Comparison of ENCODE assay signal across 16 cellular contexts in genomic region chr17:37541880-37542675, GRCh38. TPM values are rescaled to one million over a fixed set of nuclear protein-coding genes. Genes with fewer than 3 reads are reported as not detected.
A peak's percentile ranks its signal among the peaks of the same experiment; 100 is the strongest.
DNase-seq lines count a peak whose midpoint lies in the region; ATAC-seq and TF ChIP-seq lines count a peak whose summit lies in the region.
"Had no signal": no experiment of that assay in that cellular context is flagged by ENCODE, and none has a peak within 500 bp of the region (broad histone marks: within the 10 kb centered on the region; RNA-seq: fewer than 3 reads in every experiment).

No MANE protein-coding gene starts in this region.

- no peak for DNase-seq in stimulated activated naive CD8-positive, alpha-beta T cell treated with anti-CD3 and anti-CD28 coated beads, Interleukin-15, Interleukin-2, amounts not matched to agents 100 U/mL and 50 U/mL, for 24 hours
- DNase-seq in activated CD8-positive, alpha-beta T cell treated with anti-CD3 and anti-CD28 coated beads for 36 hours = peak; percentile 35
- DNase-seq in fibroblast of the aortic adventitia (ENCODE audit: low read depth) = peak; percentile 74
- no peak for DNase-seq in type B pancreatic cell (ENCODE audit: extremely low spot score, unreplicated experiment)
- DNase-seq in posterior cingulate gyrus = no peak
- no peak for DNase-seq in stimulated activated CD8-positive, alpha-beta memory T cell treated with anti-CD3 and anti-CD28 coated beads, Interleukin-4, amount 100 ng/mL, for 48 hours
- DNase-seq: activated CD4-positive, alpha-beta T cell treated with anti-CD3 and anti-CD28 coated beads for 48 hours; CD4-positive, alpha-beta memory T cell; cerebellar nuclear complex; hypothalamus; NCI-H2171; stimulated activated CD4-positive, alpha-beta T cell treated with anti-CD3 and anti-CD28 coated beads, Interleukin-2, amount 100 ng/mL, for 24 hours had no signal

- POLR2A ChIA-PET in activated CD8-positive, alpha-beta T cell treated with anti-CD3 and anti-CD28 coated beads for 36 hours (lab: Charles Lee) = interaction anchor here (1.5 kb wide), 1 partner anchor 16 kb away, joined by 3 read pairs; no protein-coding TSS in a partner anchor

- no peak for TF ChIP-seq CTCF in activated CD8-positive, alpha-beta T cell treated with anti-CD3 and anti-CD28 coated beads for 36 hours (IDR thresholded peaks at IDR 0.05)
- TF ChIP-seq CTCF in fibroblast of the aortic adventitia (IDR thresholded peaks at IDR 0.05; ENCODE audit: insufficient read depth, low read length) (no peak), type B pancreatic cell (conservative IDR thresholded peaks at IDR 0.05) (no peak)

- no peak overlapping the region for H3K4me3 Mint-ChIP-seq in stimulated activated naive CD8-positive, alpha-beta T cell treated with anti-CD3 and anti-CD28 coated beads, Interleukin-15, Interleukin-2, amounts not matched to agents 100 ng/mL and 50 ng/mL, for 24 hours
- H3K4me3 Mint-ChIP-seq in activated CD8-positive, alpha-beta T cell treated with anti-CD3 and anti-CD28 coated beads for 36 hours = no peak overlapping the region
- no peak overlapping the region for H3K4me3 Mint-ChIP-seq in type B pancreatic cell
- H3K4me3 Mint-ChIP-seq: CD4-positive, alpha-beta memory T cell had no signal

- H3K9me3 Mint-ChIP-seq in stimulated activated naive CD8-positive, alpha-beta T cell treated with anti-CD3 and anti-CD28 coated beads, Interleukin-15, Interleukin-2, amounts not matched to agents 100 ng/mL and 50 ng/mL, for 24 hours = no peaks in the 10 kb centered on the region
- H3K9me3 Mint-ChIP-seq in activated CD8-positive, alpha-beta T cell treated with anti-CD3 and anti-CD28 coated beads for 36 hours = no peaks in the 10 kb centered on the region
- H3K9me3 Mint-ChIP-seq in type B pancreatic cell = no peaks in the 10 kb centered on the region
- H3K9me3 Mint-ChIP-seq: CD4-positive, alpha-beta memory T cell had no signal

- H3K36me3 Mint-ChIP-seq in stimulated activated naive CD8-positive, alpha-beta T cell treated with anti-CD3 and anti-CD28 coated beads, Interleukin-15, Interleukin-2, amounts not matched to agents 100 ng/mL and 50 ng/mL, for 24 hours (ENCODE audit: low read depth) = peaks cover 44% of the 10 kb centered on the region
- peaks cover 37% of the 10 kb centered on the region for H3K36me3 Mint-ChIP-seq in activated CD8-positive, alpha-beta T cell treated with anti-CD3 and anti-CD28 coated beads for 36 hours (ENCODE audit: low read depth)
- H3K36me3 Mint-ChIP-seq in type B pancreatic cell = peaks cover 35% of the 10 kb centered on the region

- intact Hi-C loops in activated CD8-positive, alpha-beta T cell treated with anti-CD3 and anti-CD28 coated beads for 36 hours (cut with micrococcal nuclease) = no loop called here
- intact Hi-C loops in posterior cingulate gyrus (cut with DNase I) = no loop called here

- H3K27ac Mint-ChIP-seq in stimulated activated naive CD8-positive, alpha-beta T cell treated with anti-CD3 and anti-CD28 coated beads, Interleukin-15, Interleukin-2, amounts not matched to agents 100 ng/mL and 50 ng/mL, for 24 hours = peak overlapping the region; percentile 65
- peak overlapping the region; percentile 88 for H3K27ac Mint-ChIP-seq in activated CD8-positive, alpha-beta T cell treated with anti-CD3 and anti-CD28 coated beads for 36 hours
- peak overlapping the region; percentile 65 for H3K27ac Mint-ChIP-seq in type B pancreatic cell

- CTCF ChIA-PET in activated CD8-positive, alpha-beta T cell treated with anti-CD3 and anti-CD28 coated beads for 36 hours (lab: Charles Lee) = interaction anchor here (0.7 to 2.4 kb wide), 5 partner anchors 14 to 28 kb away, joined by 3 to 6 read pairs (median 4); no protein-coding TSS in a partner anchor

- no peak overlapping the region for H3K4me3 ChIP-seq in fibroblast of the aortic adventitia (ENCODE audit: low read depth, low read length)
- H3K4me3 ChIP-seq: suprapubic skin had no signal

- no peak for ATAC-seq in stimulated activated naive CD8-positive, alpha-beta T cell treated with anti-CD3 and anti-CD28 coated beads, Interleukin-15, Interleukin-2, amounts not matched to agents 100 U/mL and 50 U/mL, for 24 hours
- ATAC-seq in activated CD8-positive, alpha-beta T cell treated with anti-CD3 and anti-CD28 coated beads for 36 hours = peak; percentile 72
- no peak for ATAC-seq in HG02571 (IDR thresholded peaks at IDR 0.05; ENCODE audit: unreplicated experiment)
- ATAC-seq: Right ventricle myocardium inferior had no signal

- no peaks in the 10 kb centered on the region for H3K27me3 Mint-ChIP-seq in stimulated activated naive CD8-positive, alpha-beta T cell treated with anti-CD3 and anti-CD28 coated beads, Interleukin-15, Interleukin-2, amounts not matched to agents 100 ng/mL and 50 ng/mL, for 24 hours
- no peaks in the 10 kb centered on the region for H3K27me3 Mint-ChIP-seq in activated CD8-positive, alpha-beta T cell treated with anti-CD3 and anti-CD28 coated beads for 36 hours
- no peaks in the 10 kb centered on the region for H3K27me3 Mint-ChIP-seq in type B pancreatic cell
- H3K27me3 Mint-ChIP-seq: CD4-positive, alpha-beta memory T cell had no signal

- peaks cover 28% of the 10 kb centered on the region for H3K4me1 Mint-ChIP-seq in stimulated activated naive CD8-positive, alpha-beta T cell treated with anti-CD3 and anti-CD28 coated beads, Interleukin-15, Interleukin-2, amounts not matched to agents 100 ng/mL and 50 ng/mL, for 24 hours (ENCODE audit: low read depth)
- H3K4me1 Mint-ChIP-seq in activated CD8-positive, alpha-beta T cell treated with anti-CD3 and anti-CD28 coated beads for 36 hours (ENCODE audit: low read depth) = peaks cover 39% of the 10 kb centered on the region
- peaks cover 12% of the 10 kb centered on the region for H3K4me1 Mint-ChIP-seq in type B pancreatic cell (ENCODE audit: unreplicated experiment)

RNA-seq across cellular contexts. Expression of gene DUSP14, which starts 52.4 kb away (rescaled TPM):
- 10 to 100 TPM; 13.3 to 15.5 TPM for total RNA-seq in activated CD8-positive, alpha-beta T cell treated with anti-CD3 and anti-CD28 coated beads for 36 hours
- total RNA-seq in fibroblast of the aortic adventitia (ENCODE audit: low replicate concordance) (14.5 and 52.8 TPM in 2 replicates), type B pancreatic cell (ENCODE audit: low replicate concordance) (12.7 and 16.0 TPM in 2 replicates)

Comparison
In these comparisons a context has a peak if more than half of its experiments do, and no peak if none do; other contexts are left out.
1. DNase-seq: peak in activated CD8-positive, alpha-beta T cell treated with anti-CD3 and anti-CD28 coated beads for 36 hours (single experiment) and fibroblast of the aortic adventitia (single experiment); none in stimulated activated naive CD8-positive, alpha-beta T cell treated with anti-CD3 and anti-CD28 coated beads, Interleukin-15, Interleukin-2, amounts not matched to agents 100 U/mL and 50 U/mL, for 24 hours (single experiment), type B pancreatic cell (single experiment), posterior cingulate gyrus (0 of 10) and stimulated activated CD8-positive, alpha-beta memory T cell treated with anti-CD3 and anti-CD28 coated beads, Interleukin-4, amount 100 ng/mL, for 48 hours (single experiment).
2. Peak in every context shown above with its lines, with median percentiles within 50 percentile points of each other: H3K27ac Mint-ChIP-seq.